Comparison of ENCODE assay signal across 14 cellular contexts in genomic region chr3:59839283-59839682, GRCh38.
A peak's percentile ranks its signal among the peaks of the same experiment; 100 is the strongest.
DNase-seq lines count a peak whose midpoint lies in the region; ATAC-seq, FAIRE-seq and TF ChIP-seq lines count a peak whose summit lies in the region.
"Had no signal": no experiment of that assay in that cellular context is flagged by ENCODE, and none has a peak within 500 bp of the region (broad histone marks: within the 10 kb centered on the region; RNA-seq: fewer than 3 reads in every experiment).

No MANE protein-coding gene starts in this region.

- CTCF ChIA-PET in activated CD8-positive, alpha-beta T cell treated with anti-CD3 and anti-CD28 coated beads for 36 hours (lab: Charles Lee), result interaction anchor here (1.1 to 4.2 kb wide), 2 partner anchors 9 to 18 kb away, joined by 3 to 17 read pairs; no protein-coding TSS in a partner anchor

- peaks cover under 1% of the 10 kb centered on the region for H3K9me3 Mint-ChIP-seq in activated CD8-positive, alpha-beta T cell treated with anti-CD3 and anti-CD28 coated beads for 36 hours

- peak; percentile 8 for ATAC-seq in HG02798 (IDR thresholded peaks at IDR 0.05; ENCODE audit: poor library complexity, unreplicated experiment)
- ATAC-seq in activated CD8-positive, alpha-beta T cell treated with anti-CD3 and anti-CD28 coated beads for 36 hours, result no peak
- ATAC-seq: Right ventricle myocardium inferior had no signal

- no peak for FAIRE-seq in D721Med (lab: Jason Lieb, UNC)

- H3K4me3 Mint-ChIP-seq in activated CD8-positive, alpha-beta T cell treated with anti-CD3 and anti-CD28 coated beads for 36 hours, result no peak overlapping the region
- H3K4me3 Mint-ChIP-seq: neural crest cell had no signal

- no peak for TF ChIP-seq CTCF in activated CD8-positive, alpha-beta T cell treated with anti-CD3 and anti-CD28 coated beads for 36 hours (IDR thresholded peaks at IDR 0.05)
- no peak for TF ChIP-seq CTCF in D721Med (IDR thresholded peaks at IDR 0.05; ENCODE audit: insufficient read depth, missing control alignments)

- H3K27me3 Mint-ChIP-seq in activated CD8-positive, alpha-beta T cell treated with anti-CD3 and anti-CD28 coated beads for 36 hours, result no peaks in the 10 kb centered on the region

- DNase-seq in GM04504 (ENCODE audit: low read depth) (peak; percentile 10), glomerular visceral epithelial cell (ENCODE audit: extremely low spot score) (peak; percentile 6), HPDE6-E6E7 (ENCODE audit: extremely low spot score) (no peak), RPMI8226 (no peak), D721Med (ENCODE audit: insufficient read length, low spot score) (no peak), HK-2 (ENCODE audit: unreplicated experiment) (no peak)
- no peak for DNase-seq in activated CD8-positive, alpha-beta T cell treated with anti-CD3 and anti-CD28 coated beads for 36 hours
- DNase-seq: activated gamma-delta T cell treated with Interleukin-2 at 50 U/mL for 16 hours; effector CD4-positive, alpha-beta T cell; NCI-H1694 treated with DMSO at 0.1 percent for 48 hours; stimulated activated CD4-positive, alpha-beta T cell treated with anti-CD3 and anti-CD28 coated beads, Interleukin-2, amount 100 ng/mL, for 24 hours had no signal

- POLR2A ChIA-PET in activated CD8-positive, alpha-beta T cell treated with anti-CD3 and anti-CD28 coated beads for 36 hours (lab: Charles Lee), result no interaction called here

- H3K27ac Mint-ChIP-seq in activated CD8-positive, alpha-beta T cell treated with anti-CD3 and anti-CD28 coated beads for 36 hours, result peak overlapping the region; percentile 52

- intact Hi-C loops in activated CD8-positive, alpha-beta T cell treated with anti-CD3 and anti-CD28 coated beads for 36 hours (cut with micrococcal nuclease), result no loop called here

- peaks cover 20% of the 10 kb centered on the region for H3K4me1 Mint-ChIP-seq in activated CD8-positive, alpha-beta T cell treated with anti-CD3 and anti-CD28 coated beads for 36 hours (ENCODE audit: low read depth)
- H3K4me1 Mint-ChIP-seq: neural crest cell had no signal

- H3K36me3 Mint-ChIP-seq in activated CD8-positive, alpha-beta T cell treated with anti-CD3 and anti-CD28 coated beads for 36 hours (ENCODE audit: low read depth), result no peaks in the 10 kb centered on the region

Comparison
In these comparisons a context has a peak if more than half of its experiments do, and no peak if none do; other contexts are left out.
1. DNase-seq: peak in GM04504 (single experiment) and glomerular visceral epithelial cell (single experiment); none in activated CD8-positive, alpha-beta T cell treated with anti-CD3 and anti-CD28 coated beads for 36 hours (single experiment), HPDE6-E6E7 (single experiment), RPMI8226 (single experiment), D721Med (single experiment) and HK-2 (single experiment).